In genomic region chr6:108655840-108656650, GRCh38 we compare ENCODE assay signal across 1 cellular context.
TF ChIP-seq lines count a peak whose summit lies in the region.

No MANE protein-coding gene starts in this region.

TF ChIP-seq in IMR-90, 13 proteins besides CTCF, POLR2A, EP300 and RAD21 (continued from another document):
- TF ChIP-seq, protein P1, sequence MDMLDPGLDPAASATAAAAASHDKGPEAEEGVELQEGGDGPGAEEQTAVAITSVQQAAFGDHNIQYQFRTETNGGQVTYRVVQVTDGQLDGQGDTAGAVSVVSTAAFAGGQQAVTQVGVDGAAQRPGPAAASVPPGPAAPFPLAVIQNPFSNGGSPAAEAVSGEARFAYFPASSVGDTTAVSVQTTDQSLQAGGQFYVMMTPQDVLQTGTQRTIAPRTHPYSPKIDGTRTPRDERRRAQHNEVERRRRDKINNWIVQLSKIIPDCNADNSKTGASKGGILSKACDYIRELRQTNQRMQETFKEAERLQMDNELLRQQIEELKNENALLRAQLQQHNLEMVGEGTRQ (IDR thresholded peaks at IDR 0.05; ENCODE audit: low read depth, low read length): no peak
- TF ChIP-seq BHLHE40 (IDR thresholded peaks at IDR 0.05; ENCODE audit: low read depth, low read length) (peak; percentile 57), FOS (IDR thresholded peaks at IDR 0.05; ENCODE audit: low read depth, low read length) (peak; percentile 48; the same call in 1 of the 2 replicates), CEBPB (IDR thresholded peaks at IDR 0.05; ENCODE audit: low read depth, low read length) (no peak), MXI1 (IDR thresholded peaks at IDR 0.05; ENCODE audit: borderline replicate concordance, low read depth, low read length) (peak; percentile 79; the same call in 1 of the 2 replicates), CHD1 (IDR thresholded peaks at IDR 0.05; ENCODE audit: low read depth, low read length) (no peak)
- TF ChIP-seq, protein P2, sequence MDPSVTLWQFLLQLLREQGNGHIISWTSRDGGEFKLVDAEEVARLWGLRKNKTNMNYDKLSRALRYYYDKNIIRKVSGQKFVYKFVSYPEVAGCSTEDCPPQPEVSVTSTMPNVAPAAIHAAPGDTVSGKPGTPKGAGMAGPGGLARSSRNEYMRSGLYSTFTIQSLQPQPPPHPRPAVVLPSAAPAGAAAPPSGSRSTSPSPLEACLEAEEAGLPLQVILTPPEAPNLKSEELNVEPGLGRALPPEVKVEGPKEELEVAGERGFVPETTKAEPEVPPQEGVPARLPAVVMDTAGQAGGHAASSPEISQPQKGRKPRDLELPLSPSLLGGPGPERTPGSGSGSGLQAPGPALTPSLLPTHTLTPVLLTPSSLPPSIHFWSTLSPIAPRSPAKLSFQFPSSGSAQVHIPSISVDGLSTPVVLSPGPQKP (IDR thresholded peaks at IDR 0.05; ENCODE audit: borderline replicate concordance, low read depth, low read length): no peak
